14 cellular contexts compared by ENCODE assay signal in the genomic region with DNA sequence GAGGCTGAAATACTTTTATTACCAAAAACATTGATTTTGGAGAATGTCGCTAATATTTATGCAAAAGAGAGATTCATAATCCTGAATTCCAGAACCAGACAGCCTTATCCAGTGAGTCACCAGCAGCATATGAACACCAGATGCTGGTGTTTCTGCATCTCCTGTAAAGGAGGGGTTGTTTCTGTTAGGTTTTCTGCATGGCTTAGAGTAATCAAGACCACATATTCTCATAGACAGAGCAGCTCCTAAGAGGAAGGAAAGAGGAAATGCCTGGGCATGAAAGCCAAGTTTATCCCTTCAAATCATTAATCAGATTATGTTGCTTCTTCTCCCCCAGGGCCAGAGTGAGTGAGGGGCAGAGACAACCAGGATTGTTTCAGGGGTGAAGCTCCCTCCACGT.
DNase-seq lines count a peak whose midpoint lies in the region; ATAC-seq and TF ChIP-seq lines count a peak whose summit lies in the region.
"Had no signal": no experiment of that assay in that cellular context is flagged by ENCODE, and none has a peak within 500 bp of the region (broad histone marks: within the 10 kb centered on the region; RNA-seq: fewer than 3 reads in every experiment).

No MANE protein-coding gene starts in this region.

- DNase-seq in Daoy (ENCODE audit: low read depth) (peak; percentile 86), SK-N-MC (ENCODE audit: low read depth, low spot score) (peak; percentile 92), fibroblast of pulmonary artery (ENCODE audit: low read depth) (peak; percentile 86), osteocyte (ENCODE audit: extremely low spot score, unreplicated experiment) (no peak), NCI-H2227 (lab: John Stamatoyannopoulos, UW; ENCODE audit: unreplicated experiment) (no peak), SK-N-DZ (ENCODE audit: low spot score) (no peak), omental fat pad (ENCODE audit: low spot score) (no peak)
- DNase-seq: activated T-cell treated with anti-CD3 and anti-CD28 coated beads for 4 hours; stimulated activated CD4-positive, alpha-beta T cell treated with anti-CD3 and anti-CD28 coated beads, Interleukin-2, amount 100 ng/mL, for 48 hours; thyroid gland had no signal

- H3K36me3 Mint-ChIP-seq in osteocyte (ENCODE audit: unreplicated experiment), result peaks cover 9% of the 10 kb centered on the region

- TF ChIP-seq CTCF in fibroblast of pulmonary artery (IDR thresholded peaks at IDR 0.05; ENCODE audit: low read length, missing control alignments) (no peak), osteocyte (IDR thresholded peaks at IDR 0.05) (no peak), omental fat pad (IDR thresholded peaks at IDR 0.05) (no peak)

- no peaks in the 10 kb centered on the region for H3K36me3 ChIP-seq in SK-N-MC (ENCODE audit: insufficient read depth, low read length)
- H3K36me3 ChIP-seq: thyroid gland had no signal

- peaks cover 4% of the 10 kb centered on the region for H3K9me3 ChIP-seq in SK-N-MC (ENCODE audit: low read depth, low read length)
- H3K9me3 ChIP-seq: thyroid gland had no signal

- ATAC-seq in GM21786 (IDR thresholded peaks at IDR 0.05; ENCODE audit: unreplicated experiment) (no peak), omental fat pad (ENCODE audit: low FRiP score) (no peak)
- ATAC-seq: HepG2 had no signal

- H3K4me3 Mint-ChIP-seq in osteocyte (ENCODE audit: unreplicated experiment), result no peak overlapping the region
- H3K4me3 Mint-ChIP-seq: T-helper 2 cell treated with Interferon-gamma antibody and Interleukin-4, amounts not matched to agents 5 μg/mL and 100 μg/mL, for 36 hours had no signal

- H3K27ac Mint-ChIP-seq in osteocyte (ENCODE audit: unreplicated experiment), result peak overlapping the region; percentile 89
- H3K27ac Mint-ChIP-seq: T-helper 2 cell treated with Interferon-gamma antibody and Interleukin-4, amounts not matched to agents 5 μg/mL and 100 μg/mL, for 36 hours had no signal

- peaks cover 20% of the 10 kb centered on the region for H3K4me1 Mint-ChIP-seq in osteocyte (ENCODE audit: unreplicated experiment)

- peak overlapping the region; percentile 74 for H3K4me3 ChIP-seq in SK-N-MC
- H3K4me3 ChIP-seq in fibroblast of pulmonary artery (replicated peaks; ENCODE audit: low read depth, low read length), result no peak overlapping the region
- H3K4me3 ChIP-seq: lung, thyroid gland had no signal

- peaks cover 29% of the 10 kb centered on the region for H3K9me3 Mint-ChIP-seq in osteocyte (ENCODE audit: unreplicated experiment)
- H3K9me3 Mint-ChIP-seq: T-helper 2 cell treated with Interferon-gamma antibody and Interleukin-4, amounts not matched to agents 5 μg/mL and 100 μg/mL, for 36 hours had no signal

- no peaks in the 10 kb centered on the region for H3K27me3 Mint-ChIP-seq in osteocyte (ENCODE audit: unreplicated experiment)

- H3K27ac ChIP-seq in SK-N-MC, result peak overlapping the region; percentile 99
- H3K27ac ChIP-seq: thyroid gland had no signal

- peak overlapping the region; percentile 46 for H3K9ac ChIP-seq in SK-N-MC (ENCODE audit: insufficient read length)

Comparison
In these comparisons a context has a peak if more than half of its experiments do, and no peak if none do; other contexts are left out.
1. DNase-seq: peak in Daoy (single experiment), SK-N-MC (single experiment) and fibroblast of pulmonary artery (single experiment); none in osteocyte (single experiment), NCI-H2227 (single experiment), SK-N-DZ (single experiment) and omental fat pad (single experiment).